27 cellular contexts compared by ENCODE assay signal in genomic region chr20:37284691-37285124, GRCh38. TPM values are rescaled to one million over a fixed set of nuclear protein-coding genes. Genes with fewer than 3 reads are reported as not detected.
DNase-seq lines count a peak whose midpoint lies in the region; ATAC-seq, FAIRE-seq and TF ChIP-seq lines count a peak whose summit lies in the region.
"Had no signal": no experiment of that assay in that cellular context is flagged by ENCODE, and none has a peak within 500 bp of the region (broad histone marks: within the 10 kb centered on the region; RNA-seq: fewer than 3 reads in every experiment).

No MANE protein-coding gene starts in this region.

- H3K9me3 ChIP-seq in HepG2 (ENCODE audit: low read length): no peaks in the 10 kb centered on the region
- no peaks in the 10 kb centered on the region for H3K9me3 ChIP-seq in right lobe of liver
- H3K9me3 ChIP-seq in thyroid gland: no peaks in the 10 kb centered on the region
- H3K9me3 ChIP-seq: A549; BE2C; BLaER1 treated with 17β-estradiol and CSF1 and Interleukin-3, amounts not matched to agents 10 nM and 100 nM had no signal

- no peak for FAIRE-seq in HepG2 (lab: Jason Lieb, UNC)
- FAIRE-seq: A549, GM12891, GM18507 had no signal

- H3K4me2 ChIP-seq in HepG2 (ENCODE audit: low read depth, low read length): peak overlapping the region; percentile 3; the same call in 1 of the 2 replicates
- H3K4me2 ChIP-seq: A549; BLaER1 treated with 17β-estradiol and CSF1 and Interleukin-3, amounts not matched to agents 10 nM and 100 nM had no signal

- in situ Hi-C loops in HepG2 (cut with HindIII; ENCODE audit: extremely low pct_ligation_motif_present, low pct_unique_long_range_greater_than_20kb): no loop called here

- H3K79me2 ChIP-seq in HepG2 (ENCODE audit: insufficient read depth, low read length): peaks cover 1% of the 10 kb centered on the region

- H3K4me1 ChIP-seq in HepG2 (ENCODE audit: insufficient read depth, low read length) (peaks cover 78% of the 10 kb centered on the region), right lobe of liver (peaks cover 0 to 27% (median 3%) of the 10 kb centered on the region in 4 donors), thyroid gland (peaks cover 7 to 10% of the 10 kb centered on the region in 2 donors)

- TF ChIP-seq POLR2A in HepG2 (IDR thresholded peaks at IDR 0.05; ENCODE audit: insufficient read depth in 1 of 2, low read depth in 2 of 2, low read length in 2 of 2): no peak
- no peak for TF ChIP-seq POLR2A in right lobe of liver (IDR thresholded peaks at IDR 0.05)
- TF ChIP-seq POLR2A in thyroid gland (IDR thresholded peaks at IDR 0.05): no peak

- H3K4me3 ChIP-seq in HepG2 (replicated peaks in 1 of 3; ENCODE audit: insufficient read depth in 1 of 3, low read depth in 2 of 3, low read length in 3 of 3): no peak overlapping the region
- H3K4me3 ChIP-seq in right lobe of liver: no peak overlapping the region
- H3K4me3 ChIP-seq in thyroid gland (replicated peaks in 1 of 3): no peak overlapping the region
- H3K4me3 ChIP-seq: A549; BLaER1 treated with 17β-estradiol and CSF1 and Interleukin-3, amounts not matched to agents 10 nM and 100 nM had no signal

- H3K27me3 Mint-ChIP-seq in chondrocyte (ENCODE audit: low read depth) (no peaks in the 10 kb centered on the region), neural crest cell (ENCODE audit: low read depth) (peaks cover 3% of the 10 kb centered on the region), HFFc6 (ENCODE audit: insufficient read depth) (peaks cover 7% of the 10 kb centered on the region)

- no peaks in the 10 kb centered on the region for H3K36me3 ChIP-seq in HepG2 (replicated peaks in 1 of 2; ENCODE audit: control insufficient read depth in 1 of 2, insufficient read depth in 2 of 2, low read length in 2 of 2)
- H3K36me3 ChIP-seq in right lobe of liver: no peaks in the 10 kb centered on the region
- no peaks in the 10 kb centered on the region for H3K36me3 ChIP-seq in thyroid gland
- H3K36me3 ChIP-seq: BE2C; BLaER1 treated with 17β-estradiol and CSF1 and Interleukin-3, amounts not matched to agents 10 nM and 100 nM had no signal

- no peaks in the 10 kb centered on the region for H4K20me1 ChIP-seq in HepG2 (ENCODE audit: insufficient read depth, low read length)
- H4K20me1 ChIP-seq: BLaER1 treated with 17β-estradiol and CSF1 and Interleukin-3, amounts not matched to agents 10 nM and 100 nM had no signal

- H3K27ac ChIP-seq in HepG2 (ENCODE audit: extremely low read length, insufficient read depth, low read length) (no peak overlapping the region), right lobe of liver (no peak overlapping the region), thyroid gland (no peak overlapping the region)
- H3K27ac ChIP-seq: BLaER1 treated with 17β-estradiol and CSF1 and Interleukin-3, amounts not matched to agents 10 nM and 100 nM had no signal

- H3K36me3 Mint-ChIP-seq in chondrocyte (ENCODE audit: low read depth) (no peaks in the 10 kb centered on the region), neural crest cell (ENCODE audit: low read depth) (no peaks in the 10 kb centered on the region), HFFc6 (ENCODE audit: low read depth) (peaks cover 4% of the 10 kb centered on the region; the same call in 1 of the 2 replicates)

- H3K27me3 ChIP-seq in HepG2 (ENCODE audit: control insufficient read depth in 1 of 2, insufficient read depth in 2 of 2, low read length in 2 of 2) (no peaks in the 10 kb centered on the region; a peak in 1 of 5 replicates), right lobe of liver (no peaks in the 10 kb centered on the region), thyroid gland (no peaks in the 10 kb centered on the region)
- H3K27me3 ChIP-seq: BE2C; BLaER1 treated with 17β-estradiol and CSF1 and Interleukin-3, amounts not matched to agents 10 nM and 100 nM had no signal

- H3K9me3 Mint-ChIP-seq in chondrocyte (ENCODE audit: low read depth) (no peaks in the 10 kb centered on the region), neural crest cell (no peaks in the 10 kb centered on the region), HFFc6 (no peaks in the 10 kb centered on the region)
- H3K9me3 Mint-ChIP-seq: CD4-positive, alpha-beta T cell; CD8-positive, alpha-beta memory T cell had no signal

- 66% methylated on average over 6 of the region's 6 CpGs for WGBS in HepG2 (ENCODE audit: low lambda C conversion rate)
- WGBS in right lobe of liver (ENCODE audit: insufficient coverage, low coverage, low lambda C conversion rate, missing lambda C conversion rate): 82% methylated on average over 6 of the region's 6 CpGs
- 91 to 94% methylated on average over 6 of the region's 6 CpGs for WGBS in thyroid gland, 2 donors

- H3K9ac ChIP-seq in HepG2 (ENCODE audit: insufficient read depth, low read depth, low read length): no peak overlapping the region
- H3K9ac ChIP-seq: BLaER1 treated with 17β-estradiol and CSF1 and Interleukin-3, amounts not matched to agents 10 nM and 100 nM had no signal

- no peak for ATAC-seq in HepG2
- ATAC-seq in right lobe of liver: no peak
- ATAC-seq: A549 had no signal

- TF ChIP-seq EP300 in HepG2 (IDR thresholded peaks at IDR 0.05; ENCODE audit: low read depth in 2 of 2, low read length in 2 of 2): no peak
- TF ChIP-seq EP300 in HepG2 (CRISPR knock-in tag; IDR thresholded peaks at IDR 0.05; ENCODE audit: borderline replicate concordance): no peak

- CTCF ChIA-PET in HepG2 (lab: Yijun Ruan, JAX; ENCODE audit: low intra/inter-chr PET ratio, low total read pairs): no interaction called here

- BruUV-seq in HepG2 (replicated peaks; lab: Mats Ljungman, UMichigan): no TSS peak

- H3K4me1 Mint-ChIP-seq in chondrocyte (ENCODE audit: low read depth) (peaks cover 6% of the 10 kb centered on the region), neural crest cell (peaks cover 10% of the 10 kb centered on the region), HFFc6 (ENCODE audit: low read depth) (peaks cover 16% of the 10 kb centered on the region)

- TF ChIP-seq CTCF in HepG2 (CRISPR knock-in tag; IDR thresholded peaks at IDR 0.05) (no peak), right lobe of liver (IDR thresholded peaks at IDR 0.05) (no peak), chondrocyte (IDR thresholded peaks at IDR 0.05) (no peak), neural crest cell (conservative IDR thresholded peaks at IDR 0.05) (no peak), HFFc6 (IDR thresholded peaks at IDR 0.05) (no peak), thyroid gland (IDR thresholded peaks at IDR 0.05) (no peak)

- DNase-seq in HepG2 (ENCODE audit: low spot score) (no peak), right lobe of liver (no peak), chondrocyte (ENCODE audit: low spot score) (peak; percentile 9), neural crest cell (ENCODE audit: low read depth, low spot score) (no peak), HFFc6 (no peak), thyroid gland (no peak), NCI-H226 (no peak)
- DNase-seq: 8988T; ACHN; AML-193; BE2C; Calu3; CD4-positive, alpha-beta T cell; CD8-positive, alpha-beta memory T cell; DMS53; DMS79 treated with DMSO at 0.1 percent for 48 hours; GF-D8; GOT3; H7; HCEC 1CT had no signal

- H3K4me3 Mint-ChIP-seq in chondrocyte (ENCODE audit: unreplicated experiment) (no peak overlapping the region), neural crest cell (peak overlapping the region; percentile 15), HFFc6 (no peak overlapping the region)
- H3K4me3 Mint-ChIP-seq: CD14-positive monocyte had no signal

- no peak overlapping the region for H3K27ac Mint-ChIP-seq in chondrocyte (ENCODE audit: unreplicated experiment)
- no peak overlapping the region for H3K27ac Mint-ChIP-seq in neural crest cell (ENCODE audit: unreplicated experiment)
- H3K27ac Mint-ChIP-seq in HFFc6: no peak overlapping the region
- H3K27ac Mint-ChIP-seq: CD14-positive monocyte; CD4-positive, alpha-beta T cell; CD8-positive, alpha-beta memory T cell had no signal

- POLR2A ChIA-PET in HepG2 (lab: Yijun Ruan, JAX): interaction anchor here (0.6 to 5.4 kb wide), 12 partner anchors 8 to 243 kb away, joined by 3 to 48 read pairs (median 6); partner anchors contain the start of genes BLCAP and SRC

- H2AFZ ChIP-seq in HepG2 (ENCODE audit: low read length): no peak overlapping the region

- intact Hi-C loops in HepG2 (cut with micrococcal nuclease; ENCODE audit: unreplicated experiment): loop anchor here (1.0 to 2.0 kb wide), 2 partner anchors 9 to 52 kb away; no protein-coding TSS in a partner anchor
- intact Hi-C loops in right lobe of liver (cut with DNase I): no loop called here
- intact Hi-C loops in thyroid gland (cut with DNase I): no loop called here

- TF ChIP-seq RAD21 in HepG2 (CRISPR knock-in tag; IDR thresholded peaks at IDR 0.05): no peak

RNA-seq across cellular contexts. Expression of gene MANBAL, which starts 4.7 kb away (rescaled TPM):
- 16.5 and 18.6 TPM in 2 replicates for total RNA-seq in HepG2 (2016; rRNA removed; fragmentation: Illumina TruSeq; extraction: Trizol)
- total RNA-seq in HepG2 (2016; cell fraction: cytosol; rRNA removed; fragmentation: Illumina TruSeq; extraction: Trizol; ENCODE audit: low read depth): 10.8 and 15.2 TPM in 2 replicates
- 15.1 and 16.2 TPM in 2 replicates for total RNA-seq in HepG2 (2016; cell fraction: insoluble cytoplasmic fraction; rRNA removed; fragmentation: Illumina TruSeq; extraction: Trizol)
- 25.3 and 29.5 TPM in 2 replicates for total RNA-seq in HepG2 (2016; cell fraction: membrane; rRNA removed; fragmentation: Illumina TruSeq; extraction: Trizol)
- 15.3 and 19.6 TPM in 2 replicates for total RNA-seq in HepG2 (2016; cell fraction: nucleus; rRNA removed; fragmentation: Illumina TruSeq; extraction: Trizol)
- polyA plus RNA-seq in HepG2 (2011; rRNA removed): 70.2 and 74.1 TPM in 2 replicates
- polyA plus RNA-seq in HepG2 (2011; cell fraction: cytosol; rRNA removed): 93.3 and 98.4 TPM in 2 replicates
- polyA plus RNA-seq in HepG2 (2011; cell fraction: nucleus; rRNA removed): 35.2 and 44.3 TPM in 2 replicates
- 45.7 and 46.8 TPM in 2 replicates for polyA plus RNA-seq in HepG2 (2012)
- polyA plus RNA-seq in HepG2 (2016; cell fraction: cytosol; fragmentation: Illumina TruSeq; extraction: Trizol; ENCODE audit: low read depth): 48.1 and 71.4 TPM in 2 replicates
- polyA plus RNA-seq in HepG2 (2016; cell fraction: insoluble cytoplasmic fraction; fragmentation: Illumina TruSeq; extraction: Trizol; ENCODE audit: low read depth): 55.8 and 57.5 TPM in 2 replicates
- polyA plus RNA-seq in HepG2 (2016; cell fraction: membrane; fragmentation: Illumina TruSeq; extraction: Trizol; ENCODE audit: low read depth): 67.6 and 91.3 TPM in 2 replicates
- 68.3 and 69.5 TPM in 2 replicates for polyA plus RNA-seq in HepG2 (2016; cell fraction: nucleus; fragmentation: Illumina TruSeq; extraction: Trizol; ENCODE audit: insufficient read depth, low read depth)
- polyA minus RNA-seq in HepG2 (2011; rRNA and poly(A)+ RNA removed; ENCODE audit: low replicate concordance): 47.1 and 62.0 TPM in 2 replicates
- 11.5 and 14.7 TPM in 2 replicates for polyA minus RNA-seq in HepG2 (2011; cell fraction: cytosol; rRNA and poly(A)+ RNA removed)
- polyA minus RNA-seq in HepG2 (2011; cell fraction: nucleus; rRNA and poly(A)+ RNA removed): 7.6 and 12.7 TPM in 2 replicates
- 10 to 100 TPM; 11.4 to 16.0 (median 12.8) TPM for total RNA-seq in right lobe of liver
- 30.9 to 34.1 TPM (median 32.5 TPM) in 3 replicates for total RNA-seq in chondrocyte
- 44.8 and 50.8 TPM in 2 replicates for total RNA-seq in neural crest cell
- 10 to 100 TPM; 56.5 to 74.0 (median 67.5) TPM for total RNA-seq in HFFc6 (2021; fragmentation: NEBNext Ultra II Directional; extraction: Animal tissue kit (Norgen Biotek cat#: 25700))
- total RNA-seq in thyroid gland: 10 to 100 TPM; 16.2 to 53.3 (median 37.5) TPM

RNA-seq across cellular contexts. Expression of gene GHRH, which starts 23.1 kb away (rescaled TPM):
- total RNA-seq in HepG2 (2016; rRNA removed; fragmentation: Illumina TruSeq; extraction: Trizol) (not detected in 2 replicates), right lobe of liver (not detected), chondrocyte (not detected in 3 replicates), neural crest cell (not detected in 2 replicates), thyroid gland (not detected)
- not detected in 2 replicates for total RNA-seq in HepG2 (2016; cell fraction: cytosol; rRNA removed; fragmentation: Illumina TruSeq; extraction: Trizol; ENCODE audit: low read depth)
- total RNA-seq in HepG2 (2016; cell fraction: insoluble cytoplasmic fraction; rRNA removed; fragmentation: Illumina TruSeq; extraction: Trizol): not detected in 2 replicates
- not detected in 2 replicates for total RNA-seq in HepG2 (2016; cell fraction: membrane; rRNA removed; fragmentation: Illumina TruSeq; extraction: Trizol)
- total RNA-seq in HepG2 (2016; cell fraction: nucleus; rRNA removed; fragmentation: Illumina TruSeq; extraction: Trizol): not detected in 2 replicates
- polyA plus RNA-seq in HepG2 (2011; rRNA removed): not detected in 2 replicates
- not detected in 2 replicates for polyA plus RNA-seq in HepG2 (2011; cell fraction: cytosol; rRNA removed)
- not detected in 2 replicates for polyA plus RNA-seq in HepG2 (2011; cell fraction: nucleus; rRNA removed)
- polyA plus RNA-seq in HepG2 (2012): not detected in 2 replicates
- polyA plus RNA-seq in HepG2 (2016; cell fraction: cytosol; fragmentation: Illumina TruSeq; extraction: Trizol; ENCODE audit: low read depth): not detected in 2 replicates
- not detected in 2 replicates for polyA plus RNA-seq in HepG2 (2016; cell fraction: insoluble cytoplasmic fraction; fragmentation: Illumina TruSeq; extraction: Trizol; ENCODE audit: low read depth)
- not detected in 2 replicates for polyA plus RNA-seq in HepG2 (2016; cell fraction: membrane; fragmentation: Illumina TruSeq; extraction: Trizol; ENCODE audit: low read depth)
- polyA plus RNA-seq in HepG2 (2016; cell fraction: nucleus; fragmentation: Illumina TruSeq; extraction: Trizol; ENCODE audit: insufficient read depth, low read depth): not detected in 2 replicates
- not detected in 2 replicates for polyA minus RNA-seq in HepG2 (2011; rRNA and poly(A)+ RNA removed; ENCODE audit: low replicate concordance)
- not detected in 2 replicates for polyA minus RNA-seq in HepG2 (2011; cell fraction: cytosol; rRNA and poly(A)+ RNA removed)
- not detected in 2 replicates for polyA minus RNA-seq in HepG2 (2011; cell fraction: nucleus; rRNA and poly(A)+ RNA removed)
- not detected for total RNA-seq in HFFc6 (2021; fragmentation: NEBNext Ultra II Directional; extraction: Animal tissue kit (Norgen Biotek cat#: 25700))
- total RNA-seq: Calu3; CD4-positive, alpha-beta T cell; CD8-positive, alpha-beta memory T cell; Daoy; G401; H7 had no signal
- polyA plus RNA-seq: A549; CD14-positive monocyte; CD8-positive, alpha-beta memory T cell had no signal
